Comparison of ENCODE assay signal across 18 cellular contexts in the genomic region with DNA sequence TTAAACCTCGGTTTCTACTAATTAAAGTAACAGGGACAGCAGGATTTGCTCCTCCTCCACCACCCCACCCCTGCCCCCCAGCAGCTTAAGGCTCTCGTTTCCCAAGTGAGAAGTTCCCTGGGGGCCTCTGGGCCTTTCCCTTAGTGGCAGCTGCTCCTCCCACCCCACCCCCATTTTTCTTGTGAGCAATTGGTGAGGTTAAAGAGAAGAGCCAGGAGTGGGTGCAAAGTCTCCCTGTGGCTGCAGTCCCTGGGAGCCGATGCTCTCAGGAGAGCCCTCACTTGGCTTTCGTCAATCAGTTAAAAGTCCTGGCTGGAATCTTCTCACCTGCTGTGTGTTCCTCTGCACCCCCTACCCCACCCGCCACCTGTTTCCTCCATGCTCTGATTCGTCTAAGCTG.
"Had no signal": no experiment of that assay in that cellular context is flagged by ENCODE, and none has a peak within 500 bp of the region (broad histone marks: within the 10 kb centered on the region; RNA-seq: fewer than 3 reads in every experiment).

No MANE protein-coding gene starts in this region.

- H3K4me1 Mint-ChIP-seq: activated CD8-positive, alpha-beta memory T cell treated with anti-CD3 and anti-CD28 coated beads, Interleukin-2, amount 10 ng/mL, durations not matched to agents 7 days and 5 days; brain; neural crest cell had no signal

- H3K9me3 ChIP-seq: pancreas, testis had no signal

- H3K36me3 ChIP-seq: pancreas had no signal

- H3K27ac Mint-ChIP-seq: activated CD8-positive, alpha-beta memory T cell treated with anti-CD3 and anti-CD28 coated beads, Interleukin-2, amount 10 ng/mL, durations not matched to agents 7 days and 5 days; activated naive CD4-positive, alpha-beta T cell treated with anti-CD3 and anti-CD28 coated beads, Interleukin-2, amount 50 U/mL, for 72 hours; activated T-cell treated with anti-CD3 and anti-CD28 coated beads, Interleukin-2, amount 50 U/mL, for 24 hours; stimulated activated naive CD8-positive, alpha-beta T cell treated with anti-CD3 and anti-CD28 coated beads, Interleukin-15, Interleukin-2, amounts not matched to agents 100 ng/mL and 50 ng/mL, for 24 hours had no signal

- DNase-seq: activated CD4-positive, alpha-beta T cell treated with anti-CD3 and anti-CD28 coated beads for 1 hour; activated CD4-positive, alpha-beta T cell treated with anti-CD3 and anti-CD28 coated beads, Interleukin-2, amount 50 U/mL, for 48 hours; activated CD8-positive, alpha-beta memory T cell treated with anti-CD3 and anti-CD28 coated beads, Interleukin-2, amount 10 ng/mL, durations not matched to agents 7 days and 5 days; activated effector memory CD4-positive, alpha-beta T cell treated with Interleukin-2 at 50 U/mL for 16 hours; activated T-cell treated with anti-CD3 and anti-CD28 coated beads, Interleukin-2, amount 50 U/mL, for 24 hours; amygdala; cerebellar nuclear complex; hypothalamus; kidney glomerular epithelial cell; pancreas; stimulated activated CD4-positive, alpha-beta T cell treated with anti-CD3 and anti-CD28 coated beads, Interleukin-15, amount 100 ng/mL, for 24 hours; stimulated activated CD4-positive, alpha-beta T cell treated with anti-CD3 and anti-CD28 coated beads, Interleukin-4, amount 100 ng/mL, for 24 hours; testis had no signal

- H3K27ac ChIP-seq: pancreas, testis had no signal

- H3K4me3 ChIP-seq: pancreas, testis had no signal

- H3K4me3 Mint-ChIP-seq: activated CD8-positive, alpha-beta memory T cell treated with anti-CD3 and anti-CD28 coated beads, Interleukin-2, amount 10 ng/mL, durations not matched to agents 7 days and 5 days; activated T-cell treated with anti-CD3 and anti-CD28 coated beads, Interleukin-2, amount 50 U/mL, for 24 hours; brain; neural crest cell; stimulated activated naive CD8-positive, alpha-beta T cell treated with anti-CD3 and anti-CD28 coated beads, Interleukin-15, Interleukin-2, amounts not matched to agents 100 ng/mL and 50 ng/mL, for 24 hours had no signal

- H3K9me3 Mint-ChIP-seq: neural crest cell; stimulated activated naive CD8-positive, alpha-beta T cell treated with anti-CD3 and anti-CD28 coated beads, Interleukin-15, Interleukin-2, amounts not matched to agents 100 ng/mL and 50 ng/mL, for 24 hours had no signal

- H3K27me3 ChIP-seq: pancreas, testis had no signal

- ATAC-seq: activated CD8-positive, alpha-beta memory T cell treated with anti-CD3 and anti-CD28 coated beads, Interleukin-2, amount 10 ng/mL, durations not matched to agents 7 days and 5 days; activated naive CD4-positive, alpha-beta T cell treated with anti-CD3 and anti-CD28 coated beads, Interleukin-2, amount 50 U/mL, for 72 hours; esophagus mucosa; pancreas had no signal

- H3K4me1 ChIP-seq: testis had no signal

- H3K36me3 Mint-ChIP-seq: activated CD8-positive, alpha-beta memory T cell treated with anti-CD3 and anti-CD28 coated beads, Interleukin-2, amount 10 ng/mL, durations not matched to agents 7 days and 5 days; activated naive CD4-positive, alpha-beta T cell treated with anti-CD3 and anti-CD28 coated beads, Interleukin-2, amount 50 U/mL, for 72 hours; brain had no signal

- H3K27me3 Mint-ChIP-seq: activated CD8-positive, alpha-beta memory T cell treated with anti-CD3 and anti-CD28 coated beads, Interleukin-2, amount 10 ng/mL, durations not matched to agents 7 days and 5 days; brain had no signal
